ENCODE assay signal across 12 cellular contexts in the genomic region with DNA sequence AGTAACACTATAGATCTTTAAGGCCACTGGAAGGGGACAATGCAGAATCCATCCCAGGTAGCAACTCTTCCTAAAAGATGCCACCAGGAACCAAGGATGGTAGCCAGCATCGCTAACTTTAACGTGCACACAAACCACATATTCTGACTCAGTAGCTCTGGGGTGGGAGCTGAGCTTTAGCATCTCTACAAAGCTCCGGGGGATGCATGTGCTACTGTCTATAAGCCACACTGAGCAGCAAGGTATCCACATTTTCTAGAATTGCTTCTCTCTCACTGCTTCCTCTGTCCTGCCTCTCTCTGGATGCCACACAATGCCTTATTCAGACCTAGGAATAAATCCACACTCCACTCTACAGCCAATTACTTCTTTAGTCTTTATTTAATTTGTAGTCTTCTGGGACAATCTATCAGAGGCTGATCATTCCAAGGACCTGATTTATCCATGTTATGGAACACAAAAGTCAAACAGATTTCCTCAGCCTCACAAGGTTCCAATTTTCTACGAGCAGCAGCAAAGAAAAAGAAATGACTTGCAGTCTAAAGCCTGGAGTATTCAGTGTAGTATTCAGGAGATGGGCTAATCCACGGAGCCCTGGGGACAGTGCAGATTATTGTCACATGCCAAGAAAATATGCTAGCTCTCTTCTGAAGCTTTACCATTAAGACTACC. TPM values are rescaled to one million over a fixed set of nuclear protein-coding genes. Genes with fewer than 3 reads are reported as not detected.
DNase-seq lines count a peak whose midpoint lies in the region; ATAC-seq and TF ChIP-seq lines count a peak whose summit lies in the region.
"Had no signal": no experiment of that assay in that cellular context is flagged by ENCODE, and none has a peak within 500 bp of the region (broad histone marks: within the 10 kb centered on the region; RNA-seq: fewer than 3 reads in every experiment).

No MANE protein-coding gene starts in this region.

- H3K9me2 ChIP-seq in SU-DHL-6 (replicated peaks; ENCODE audit: insufficient read depth, low read length) = no peaks in the 10 kb centered on the region

- H3K4me1 Mint-ChIP-seq in immature natural killer cell = peaks cover 82 to 93% of the 10 kb centered on the region in 2 donors

- H3K9me3 ChIP-seq in SU-DHL-6 (ENCODE audit: insufficient read depth, low read length) = no peaks in the 10 kb centered on the region
- no peaks in the 10 kb centered on the region for H3K9me3 ChIP-seq in thymus (ENCODE audit: control insufficient read depth)
- H3K9me3 ChIP-seq: lower lobe of right lung had no signal

- H3K27ac Mint-ChIP-seq in immature natural killer cell = peak overlapping the region; percentile 4 to 86 (median 45)

- peaks cover 6 to 14% (median 13%) of the 10 kb centered on the region in 3 donors for H3K27me3 Mint-ChIP-seq in immature natural killer cell (ENCODE audit: low read depth in 3 of 3)

- peak overlapping the region in 4 of 5 donors; percentile 1 to 94 (median 66) for H3K4me3 Mint-ChIP-seq in immature natural killer cell

- no peak for TF ChIP-seq CTCF in SU-DHL-6 (IDR thresholded peaks at IDR 0.05; ENCODE audit: insufficient read depth, low read length, poor library complexity, severe bottlenecking)

- peaks cover 10% of the 10 kb centered on the region for H3K4me1 ChIP-seq in thymus (ENCODE audit: control insufficient read depth, insufficient read depth, low read length)

- peaks cover 0 to 5% (median 3%) of the 10 kb centered on the region in 3 donors for H3K36me3 Mint-ChIP-seq in immature natural killer cell

- no peak for ATAC-seq in HG03432 (IDR thresholded peaks at IDR 0.05; ENCODE audit: unreplicated experiment)
- ATAC-seq: lower lobe of right lung, sciatic nerve had no signal

- peak; percentile 25 for DNase-seq in activated CD8-positive, alpha-beta memory T cell treated with anti-CD3 and anti-CD28 coated beads, Interleukin-2, amount 50 U/mL, for 4 hours
- DNase-seq in activated CD8-positive, alpha-beta memory T cell treated with anti-CD3 and anti-CD28 coated beads, Interleukin-2, amount 50 U/mL, for 48 hours = no peak
- DNase-seq in immature natural killer cell (no peak), NCI-H526 (lab: John Stamatoyannopoulos, UW) (no peak), DMS153 treated with DMSO at 0.1 percent for 48 hours (lab: John Stamatoyannopoulos, UW; ENCODE audit: unreplicated experiment) (no peak)
- DNase-seq: activated CD4-positive, alpha-beta T cell treated with anti-CD3 and anti-CD28 coated beads, Interleukin-2, amount 50 U/mL, for 4 hours; lower lobe of right lung; NCI-H2171 had no signal

- H3K27me3 ChIP-seq in SU-DHL-6 (ENCODE audit: low read length) = no peaks in the 10 kb centered on the region
- H3K27me3 ChIP-seq in thymus (ENCODE audit: control insufficient read depth, insufficient read depth) = no peaks in the 10 kb centered on the region

- peaks cover 95% of the 10 kb centered on the region for H3K79me2 ChIP-seq in SU-DHL-6 (ENCODE audit: insufficient read depth, low read length)

- no peaks in the 10 kb centered on the region for H3K9me3 Mint-ChIP-seq in immature natural killer cell

- H3F3A ChIP-seq in SU-DHL-6 (ENCODE audit: insufficient read depth) = peaks cover 25% of the 10 kb centered on the region; the same call in 1 of the 2 replicates

- peaks cover 43% of the 10 kb centered on the region for H4K20me1 ChIP-seq in SU-DHL-6 (ENCODE audit: low read depth, low read length)

- 85% methylated on average over 5 of the region's 5 CpGs for WGBS in thymus

- H3K4me3 ChIP-seq in SU-DHL-6 (ENCODE audit: insufficient read depth, low read length, poor library complexity, severe bottlenecking) (peak overlapping the region; percentile 85), thymus (ENCODE audit: low read length) (peak overlapping the region; percentile 2)
- H3K4me3 ChIP-seq: lower lobe of right lung had no signal

- peak overlapping the region; percentile 86 for H3K4me2 ChIP-seq in SU-DHL-6 (ENCODE audit: low read depth, low read length, poor library complexity, severe bottlenecking)

- no peak overlapping the region for H2AFZ ChIP-seq in SU-DHL-6 (ENCODE audit: low read depth, low read length, severe bottlenecking)

- peak overlapping the region; percentile 83 for H3K9ac ChIP-seq in SU-DHL-6 (ENCODE audit: low read length)

- peaks cover 52% of the 10 kb centered on the region for H3K36me3 ChIP-seq in SU-DHL-6 (ENCODE audit: low read length)
- H3K36me3 ChIP-seq in thymus (ENCODE audit: control insufficient read depth, insufficient read depth) = no peaks in the 10 kb centered on the region
- H3K36me3 ChIP-seq: lower lobe of right lung had no signal

- H3K27ac ChIP-seq in SU-DHL-6 (ENCODE audit: low read depth, low read length) (peak overlapping the region; percentile 91), thymus (ENCODE audit: low read depth) (no peak overlapping the region)
- H3K27ac ChIP-seq: lower lobe of right lung had no signal

RNA-seq across cellular contexts. Expression of a gene that starts 4.4 kb away (rescaled TPM):
- 1 to 10 TPM; 5.1 to 8.0 (median 5.7) TPM for polyA plus RNA-seq in immature natural killer cell
- 11.7 TPM for polyA plus RNA-seq in thymus

RNA-seq across cellular contexts. Expression of a gene that starts 51.9 kb away (rescaled TPM):
- polyA plus RNA-seq in immature natural killer cell = 10 to 100 TPM; 37.7 to 45.6 (median 39.2) TPM
- polyA plus RNA-seq in thymus = 28.0 TPM
